16 cellular contexts compared by ENCODE assay signal in genomic region chr5:176742246-176743105, GRCh38.
DNase-seq lines count a peak whose midpoint lies in the region; ATAC-seq and TF ChIP-seq lines count a peak whose summit lies in the region.
"Had no signal": no experiment of that assay in that cellular context is flagged by ENCODE, and none has a peak within 500 bp of the region (broad histone marks: within the 10 kb centered on the region; RNA-seq: fewer than 3 reads in every experiment).

No MANE protein-coding gene starts in this region.

- no peaks in the 10 kb centered on the region for H3F3A ChIP-seq in SK-N-SH (replicated peaks; ENCODE audit: insufficient read depth)

- 61% methylated on average over 10 of the region's 10 CpGs for WGBS in SK-N-SH (ENCODE audit: low lambda C conversion rate)

- POLR2A ChIA-PET in SK-N-SH (lab: Yijun Ruan, JAX): no interaction called here

- H3K9me3 ChIP-seq in SK-N-SH (no peaks in the 10 kb centered on the region), NT2/D1 (ENCODE audit: insufficient read depth, low read length) (no peaks in the 10 kb centered on the region)
- H3K9me3 ChIP-seq: A549, adrenal gland, esophagus squamous epithelium had no signal

- intact Hi-C loops in sciatic nerve (cut with DNase I): no loop called here

- H3K27me3 ChIP-seq in SK-N-SH (ENCODE audit: insufficient read depth): no peaks in the 10 kb centered on the region
- H3K27me3 ChIP-seq in NT2/D1 (ENCODE audit: insufficient read depth, insufficient read length): peaks cover 9% of the 10 kb centered on the region
- H3K27me3 ChIP-seq in foreskin keratinocyte: peaks cover 76% of the 10 kb centered on the region

- ATAC-seq in SK-N-SH treated with all-trans-retinoic acid at 6 μM for 48 hours (no peak), foreskin keratinocyte (peak; percentile 4), sciatic nerve (no peak), GM18870 (IDR thresholded peaks at IDR 0.05; ENCODE audit: unreplicated experiment) (no peak)
- ATAC-seq: A549 had no signal

- DNase-seq in SK-N-SH (peak; percentile 22), NT2/D1 (ENCODE audit: low read depth, low spot score) (no peak), foreskin keratinocyte (no peak), sciatic nerve (ENCODE audit: low spot score) (peak; percentile 5), H4 (ENCODE audit: low spot score) (no peak)
- DNase-seq in activated CD4-positive, alpha-beta T cell treated with anti-CD3 and anti-CD28 coated beads, Interleukin-2, amount 50 U/mL, for 48 hours: no peak
- DNase-seq: activated CD4-positive, CD25-positive, alpha-beta regulatory T cell; esophagus squamous epithelium; naive thymus-derived CD8-positive, alpha-beta T cell; NCI-H1105 treated with DMSO at 0.1 percent for 48 hours; stimulated activated naive B cell treated with anti-CD40 and anti-IgM and Interleukin-4, amounts not matched to agents 10 μg/mL and 1 μg/mL and 100 μg/mL, for 72 hours had no signal

- no peak overlapping the region for H3K27ac ChIP-seq in SK-N-SH (ENCODE audit: low read depth in 2 of 2, low read length in 1 of 2)
- no peak overlapping the region for H3K27ac ChIP-seq in foreskin keratinocyte
- H3K27ac ChIP-seq: A549, esophagus squamous epithelium, KMS-11 had no signal

- CTCF ChIA-PET in SK-N-SH (lab: Yijun Ruan, JAX): no interaction called here

- no peak for TF ChIP-seq CTCF in SK-N-SH (IDR thresholded peaks at IDR 0.05)
- no peak for TF ChIP-seq CTCF in foreskin keratinocyte (conservative IDR thresholded peaks at IDR 0.05)

- H3K9me2 ChIP-seq in SK-N-SH: no peaks in the 10 kb centered on the region

- no peaks in the 10 kb centered on the region for H3K79me2 ChIP-seq in SK-N-SH (ENCODE audit: insufficient read depth)

- no peak overlapping the region for H2AFZ ChIP-seq in SK-N-SH (ENCODE audit: low read depth)

- H3K9ac ChIP-seq in SK-N-SH: no peak overlapping the region
- no peak overlapping the region for H3K9ac ChIP-seq in NT2/D1 (ENCODE audit: insufficient read length, low read depth)
- H3K9ac ChIP-seq: KMS-11 had no signal

- TF ChIP-seq RAD21 in SK-N-SH (IDR thresholded peaks at IDR 0.05; ENCODE audit: low read length): no peak

- no peaks in the 10 kb centered on the region for H4K20me1 ChIP-seq in SK-N-SH (ENCODE audit: insufficient read depth)

- no peak overlapping the region for H3K4me2 ChIP-seq in SK-N-SH
- H3K4me2 ChIP-seq: A549, KMS-11 had no signal

- H3K4me1 ChIP-seq in SK-N-SH (ENCODE audit: control insufficient read depth in 1 of 2, insufficient read depth in 2 of 2, low read depth in 1 of 2, low read length in 1 of 2) (peaks cover 0 to 40% of the 10 kb centered on the region in 2 experiments; a peak in 2 of 4 replicates), NT2/D1 (ENCODE audit: insufficient read depth, insufficient read length) (peaks cover 21% of the 10 kb centered on the region), foreskin keratinocyte (no peaks in the 10 kb centered on the region)
- H3K4me1 ChIP-seq: A549, adrenal gland had no signal

- H3K4me3 ChIP-seq in SK-N-SH (ENCODE audit: low read depth in 2 of 2, low read length in 1 of 2): no peak overlapping the region
- peak overlapping the region; percentile 38 for H3K4me3 ChIP-seq in NT2/D1 (ENCODE audit: insufficient read length, low read depth)
- H3K4me3 ChIP-seq: A549, adrenal gland had no signal

- no peaks in the 10 kb centered on the region for H3K36me3 ChIP-seq in SK-N-SH (replicated peaks in 1 of 2; ENCODE audit: control insufficient read depth in 1 of 2, insufficient read depth in 2 of 2, low read length in 1 of 2)
- H3K36me3 ChIP-seq in NT2/D1 (ENCODE audit: insufficient read depth, insufficient read length, low read length): no peaks in the 10 kb centered on the region
- H3K36me3 ChIP-seq: adrenal gland, esophagus squamous epithelium had no signal

- TF ChIP-seq EP300 in SK-N-SH (IDR thresholded peaks at IDR 0.05; ENCODE audit: borderline replicate concordance in 1 of 2, low read depth in 1 of 2, low read length in 1 of 2): no peak

TF ChIP-seq in SK-N-SH, 30 proteins besides CTCF, POLR2A, EP300 and RAD21:
- TF ChIP-seq, protein P1, sequence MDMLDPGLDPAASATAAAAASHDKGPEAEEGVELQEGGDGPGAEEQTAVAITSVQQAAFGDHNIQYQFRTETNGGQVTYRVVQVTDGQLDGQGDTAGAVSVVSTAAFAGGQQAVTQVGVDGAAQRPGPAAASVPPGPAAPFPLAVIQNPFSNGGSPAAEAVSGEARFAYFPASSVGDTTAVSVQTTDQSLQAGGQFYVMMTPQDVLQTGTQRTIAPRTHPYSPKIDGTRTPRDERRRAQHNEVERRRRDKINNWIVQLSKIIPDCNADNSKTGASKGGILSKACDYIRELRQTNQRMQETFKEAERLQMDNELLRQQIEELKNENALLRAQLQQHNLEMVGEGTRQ (IDR thresholded peaks at IDR 0.05; ENCODE audit: borderline replicate concordance, low read depth, low read length): no peak

TF ChIP-seq in SK-N-SH treated with all-trans-retinoic acid at 6 μM for 48 hours, 23 proteins besides CTCF, POLR2A, EP300 and RAD21 (continues in another document):
- TF ChIP-seq SNAI2 (CRISPR knock-in tag; IDR thresholded peaks at IDR 0.05): no peak
- TF ChIP-seq ZC3H10 (CRISPR knock-in tag; IDR thresholded peaks at IDR 0.05): no peak
- no peak for TF ChIP-seq ZFP30 (CRISPR knock-in tag; IDR thresholded peaks at IDR 0.05)
- no peak for TF ChIP-seq CSRNP3 (CRISPR knock-in tag; IDR thresholded peaks at IDR 0.05)
- no peak for TF ChIP-seq PATZ1 (CRISPR knock-in tag; IDR thresholded peaks at IDR 0.05; ENCODE audit: borderline replicate concordance)
- no peak for TF ChIP-seq TCF4 (CRISPR knock-in tag; IDR thresholded peaks at IDR 0.05; ENCODE audit: borderline replicate concordance)
- no peak for TF ChIP-seq ZFP3 (CRISPR knock-in tag; IDR thresholded peaks at IDR 0.05)
- no peak for TF ChIP-seq ISL1 (CRISPR knock-in tag; IDR thresholded peaks at IDR 0.05)
- TF ChIP-seq RARB (CRISPR knock-in tag; IDR thresholded peaks at IDR 0.05): no peak
- TF ChIP-seq OSR1 (CRISPR knock-in tag; IDR thresholded peaks at IDR 0.05): no peak
- TF ChIP-seq ESRRG (CRISPR knock-in tag; IDR thresholded peaks at IDR 0.05): no peak
- no peak for TF ChIP-seq ZNF70 (CRISPR knock-in tag; IDR thresholded peaks at IDR 0.05)
- TF ChIP-seq CSDC2 (CRISPR knock-in tag; IDR thresholded peaks at IDR 0.05): no peak
- TF ChIP-seq, protein P2, sequence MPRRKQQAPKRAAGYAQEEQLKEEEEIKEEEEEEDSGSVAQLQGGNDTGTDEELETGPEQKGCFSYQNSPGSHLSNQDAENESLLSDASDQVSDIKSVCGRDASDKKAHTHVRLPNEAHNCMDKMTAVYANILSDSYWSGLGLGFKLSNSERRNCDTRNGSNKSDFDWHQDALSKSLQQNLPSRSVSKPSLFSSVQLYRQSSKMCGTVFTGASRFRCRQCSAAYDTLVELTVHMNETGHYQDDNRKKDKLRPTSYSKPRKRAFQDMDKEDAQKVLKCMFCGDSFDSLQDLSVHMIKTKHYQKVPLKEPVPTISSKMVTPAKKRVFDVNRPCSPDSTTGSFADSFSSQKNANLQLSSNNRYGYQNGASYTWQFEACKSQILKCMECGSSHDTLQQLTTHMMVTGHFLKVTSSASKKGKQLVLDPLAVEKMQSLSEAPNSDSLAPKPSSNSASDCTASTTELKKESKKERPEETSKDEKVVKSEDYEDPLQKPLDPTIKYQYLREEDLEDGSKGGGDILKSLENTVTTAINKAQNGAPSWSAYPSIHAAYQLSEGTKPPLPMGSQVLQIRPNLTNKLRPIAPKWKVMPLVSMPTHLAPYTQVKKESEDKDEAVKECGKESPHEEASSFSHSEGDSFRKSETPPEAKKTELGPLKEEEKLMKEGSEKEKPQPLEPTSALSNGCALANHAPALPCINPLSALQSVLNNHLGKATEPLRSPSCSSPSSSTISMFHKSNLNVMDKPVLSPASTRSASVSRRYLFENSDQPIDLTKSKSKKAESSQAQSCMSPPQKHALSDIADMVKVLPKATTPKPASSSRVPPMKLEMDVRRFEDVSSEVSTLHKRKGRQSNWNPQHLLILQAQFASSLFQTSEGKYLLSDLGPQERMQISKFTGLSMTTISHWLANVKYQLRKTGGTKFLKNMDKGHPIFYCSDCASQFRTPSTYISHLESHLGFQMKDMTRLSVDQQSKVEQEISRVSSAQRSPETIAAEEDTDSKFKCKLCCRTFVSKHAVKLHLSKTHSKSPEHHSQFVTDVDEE (CRISPR knock-in tag; IDR thresholded peaks at IDR 0.05): no peak
- no peak for TF ChIP-seq PPARA (CRISPR knock-in tag; IDR thresholded peaks at IDR 0.05; ENCODE audit: borderline replicate concordance)
- no peak for TF ChIP-seq BACH2 (CRISPR knock-in tag; IDR thresholded peaks at IDR 0.05; ENCODE audit: borderline replicate concordance)
- no peak for TF ChIP-seq ARNTL (CRISPR knock-in tag; IDR thresholded peaks at IDR 0.05; ENCODE audit: borderline replicate concordance, low read depth)

Comparison
In these comparisons a context has a peak if more than half of its experiments do, and no peak if none do; other contexts are left out.
1. DNase-seq: peak in SK-N-SH (single experiment) and sciatic nerve (single experiment); none in NT2/D1 (single experiment), foreskin keratinocyte (0 of 2), activated CD4-positive, alpha-beta T cell treated with anti-CD3 and anti-CD28 coated beads, Interleukin-2, amount 50 U/mL, for 48 hours (0 of 2) and H4 (single experiment).